ENCODE assay signal across 1 cellular context in the genomic region with DNA sequence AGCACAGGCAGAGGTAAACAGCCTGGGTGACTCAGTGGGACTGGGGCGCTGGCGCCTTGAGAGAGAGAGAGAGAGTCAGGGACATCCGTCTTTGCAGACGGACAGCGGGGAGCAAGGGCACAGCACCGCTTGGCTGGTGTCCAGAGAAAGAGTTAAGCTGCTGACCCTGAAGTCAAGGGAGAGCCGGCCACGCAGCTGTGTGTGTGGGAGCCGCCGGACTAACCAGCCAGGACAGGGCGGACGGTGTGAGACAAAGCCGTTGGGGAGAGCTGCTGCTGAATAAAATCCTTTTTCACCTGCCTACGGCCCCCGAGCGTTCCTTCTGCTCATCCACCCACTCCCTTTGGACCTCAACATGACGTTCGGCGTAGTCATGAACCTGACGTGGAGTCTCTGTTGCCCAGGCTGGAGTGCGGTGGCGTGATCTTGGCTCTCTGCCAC.
TF ChIP-seq lines count a peak whose summit lies in the region.

No MANE protein-coding gene starts in this region.

TF ChIP-seq in K562, 482 proteins besides CTCF, POLR2A, EP300 and RAD21 (continued from another document and continues in another):
- TF ChIP-seq, protein P1, sequence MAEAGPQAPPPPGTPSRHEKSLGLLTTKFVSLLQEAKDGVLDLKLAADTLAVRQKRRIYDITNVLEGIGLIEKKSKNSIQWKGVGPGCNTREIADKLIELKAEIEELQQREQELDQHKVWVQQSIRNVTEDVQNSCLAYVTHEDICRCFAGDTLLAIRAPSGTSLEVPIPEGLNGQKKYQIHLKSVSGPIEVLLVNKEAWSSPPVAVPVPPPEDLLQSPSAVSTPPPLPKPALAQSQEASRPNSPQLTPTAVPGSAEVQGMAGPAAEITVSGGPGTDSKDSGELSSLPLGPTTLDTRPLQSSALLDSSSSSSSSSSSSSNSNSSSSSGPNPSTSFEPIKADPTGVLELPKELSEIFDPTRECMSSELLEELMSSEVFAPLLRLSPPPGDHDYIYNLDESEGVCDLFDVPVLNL (CRISPR knock-in tag; IDR thresholded peaks at IDR 0.05; ENCODE audit: low read depth) = no peak
- TF ChIP-seq, protein P2, sequence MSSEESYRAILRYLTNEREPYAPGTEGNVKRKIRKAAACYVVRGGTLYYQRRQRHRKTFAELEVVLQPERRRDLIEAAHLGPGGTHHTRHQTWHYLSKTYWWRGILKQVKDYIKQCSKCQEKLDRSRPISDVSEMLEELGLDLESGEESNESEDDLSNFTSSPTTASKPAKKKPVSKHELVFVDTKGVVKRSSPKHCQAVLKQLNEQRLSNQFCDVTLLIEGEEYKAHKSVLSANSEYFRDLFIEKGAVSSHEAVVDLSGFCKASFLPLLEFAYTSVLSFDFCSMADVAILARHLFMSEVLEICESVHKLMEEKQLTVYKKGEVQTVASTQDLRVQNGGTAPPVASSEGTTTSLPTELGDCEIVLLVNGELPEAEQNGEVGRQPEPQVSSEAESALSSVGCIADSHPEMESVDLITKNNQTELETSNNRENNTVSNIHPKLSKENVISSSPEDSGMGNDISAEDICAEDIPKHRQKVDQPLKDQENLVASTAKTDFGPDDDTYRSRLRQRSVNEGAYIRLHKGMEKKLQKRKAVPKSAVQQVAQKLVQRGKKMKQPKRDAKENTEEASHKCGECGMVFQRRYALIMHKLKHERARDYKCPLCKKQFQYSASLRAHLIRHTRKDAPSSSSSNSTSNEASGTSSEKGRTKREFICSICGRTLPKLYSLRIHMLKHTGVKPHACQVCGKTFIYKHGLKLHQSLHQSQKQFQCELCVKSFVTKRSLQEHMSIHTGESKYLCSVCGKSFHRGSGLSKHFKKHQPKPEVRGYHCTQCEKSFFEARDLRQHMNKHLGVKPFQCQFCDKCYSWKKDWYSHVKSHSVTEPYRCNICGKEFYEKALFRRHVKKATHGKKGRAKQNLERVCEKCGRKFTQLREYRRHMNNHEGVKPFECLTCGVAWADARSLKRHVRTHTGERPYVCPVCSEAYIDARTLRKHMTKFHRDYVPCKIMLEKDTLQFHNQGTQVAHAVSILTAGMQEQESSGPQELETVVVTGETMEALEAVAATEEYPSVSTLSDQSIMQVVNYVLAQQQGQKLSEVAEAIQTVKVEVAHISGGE (CRISPR knock-in tag; IDR thresholded peaks at IDR 0.05) = 0 out of 6 replicates have a peak, but pooled peaks of 1 of the 3 experiments have one; percentile 32
- no peak for TF ChIP-seq COPS2 (conservative IDR thresholded peaks at IDR 0.05)
- TF ChIP-seq SRSF3 (IDR thresholded peaks at IDR 0.05; ENCODE audit: insufficient read depth, low read length) = no peak
- TF ChIP-seq SIX5 (IDR thresholded peaks at IDR 0.05; ENCODE audit: borderline replicate concordance in 1 of 2, insufficient read depth in 1 of 2, low read depth in 1 of 2, low read length in 2 of 2) = no peak
- TF ChIP-seq CREB1 (IDR thresholded peaks at IDR 0.05) = peak; percentile 56
- TF ChIP-seq CREB1 (CRISPR knock-in tag; IDR thresholded peaks at IDR 0.05) = 0 out of 2 replicates have a peak, but pooled peaks have one; percentile 18
- no peak for TF ChIP-seq ZNF232 (CRISPR knock-in tag; IDR thresholded peaks at IDR 0.05)
- no peak for TF ChIP-seq GABPA (tag; conservative IDR thresholded peaks at IDR 0.05; ENCODE audit: low read depth)
- TF ChIP-seq ZNF239 (CRISPR knock-in tag; IDR thresholded peaks at IDR 0.05) = no peak
- TF ChIP-seq, protein P3, sequence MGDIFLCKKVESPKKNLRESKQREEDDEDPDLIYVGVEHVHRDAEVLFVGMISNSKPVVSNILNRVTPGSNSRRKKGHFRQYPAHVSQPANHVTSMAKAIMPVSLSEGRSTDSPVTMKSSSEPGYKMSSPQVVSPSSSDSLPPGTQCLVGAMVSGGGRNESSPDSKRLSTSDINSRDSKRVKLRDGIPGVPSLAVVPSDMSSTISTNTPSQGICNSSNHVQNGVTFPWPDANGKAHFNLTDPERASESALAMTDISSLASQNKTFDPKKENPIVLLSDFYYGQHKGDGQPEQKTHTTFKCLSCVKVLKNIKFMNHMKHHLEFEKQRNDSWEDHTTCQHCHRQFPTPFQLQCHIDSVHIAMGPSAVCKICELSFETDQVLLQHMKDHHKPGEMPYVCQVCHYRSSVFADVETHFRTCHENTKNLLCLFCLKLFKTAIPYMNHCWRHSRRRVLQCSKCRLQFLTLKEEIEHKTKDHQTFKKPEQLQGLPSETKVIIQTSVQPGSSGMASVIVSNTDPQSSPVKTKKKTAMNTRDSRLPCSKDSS (IDR thresholded peaks at IDR 0.05; ENCODE audit: low read depth, partially characterized antibody) = no peak
- TF ChIP-seq ZNF57 (CRISPR knock-in tag; IDR thresholded peaks at IDR 0.05) = no peak
- TF ChIP-seq NR4A1 (CRISPR knock-in tag; IDR thresholded peaks at IDR 0.05) = 0 out of 2 replicates have a peak, but pooled peaks have one; percentile 50
- no peak for TF ChIP-seq NR4A1 (tag; IDR thresholded peaks at IDR 0.05)
- TF ChIP-seq ETV1 (tag; conservative IDR thresholded peaks at IDR 0.05; ENCODE audit: low read depth) = peak; percentile 38; the same call in 1 of the 2 replicates
- TF ChIP-seq ATF7 (IDR thresholded peaks at IDR 0.05) = 0 out of 2 replicates have a peak, but pooled peaks have one; percentile 16
- TF ChIP-seq, protein P4, sequence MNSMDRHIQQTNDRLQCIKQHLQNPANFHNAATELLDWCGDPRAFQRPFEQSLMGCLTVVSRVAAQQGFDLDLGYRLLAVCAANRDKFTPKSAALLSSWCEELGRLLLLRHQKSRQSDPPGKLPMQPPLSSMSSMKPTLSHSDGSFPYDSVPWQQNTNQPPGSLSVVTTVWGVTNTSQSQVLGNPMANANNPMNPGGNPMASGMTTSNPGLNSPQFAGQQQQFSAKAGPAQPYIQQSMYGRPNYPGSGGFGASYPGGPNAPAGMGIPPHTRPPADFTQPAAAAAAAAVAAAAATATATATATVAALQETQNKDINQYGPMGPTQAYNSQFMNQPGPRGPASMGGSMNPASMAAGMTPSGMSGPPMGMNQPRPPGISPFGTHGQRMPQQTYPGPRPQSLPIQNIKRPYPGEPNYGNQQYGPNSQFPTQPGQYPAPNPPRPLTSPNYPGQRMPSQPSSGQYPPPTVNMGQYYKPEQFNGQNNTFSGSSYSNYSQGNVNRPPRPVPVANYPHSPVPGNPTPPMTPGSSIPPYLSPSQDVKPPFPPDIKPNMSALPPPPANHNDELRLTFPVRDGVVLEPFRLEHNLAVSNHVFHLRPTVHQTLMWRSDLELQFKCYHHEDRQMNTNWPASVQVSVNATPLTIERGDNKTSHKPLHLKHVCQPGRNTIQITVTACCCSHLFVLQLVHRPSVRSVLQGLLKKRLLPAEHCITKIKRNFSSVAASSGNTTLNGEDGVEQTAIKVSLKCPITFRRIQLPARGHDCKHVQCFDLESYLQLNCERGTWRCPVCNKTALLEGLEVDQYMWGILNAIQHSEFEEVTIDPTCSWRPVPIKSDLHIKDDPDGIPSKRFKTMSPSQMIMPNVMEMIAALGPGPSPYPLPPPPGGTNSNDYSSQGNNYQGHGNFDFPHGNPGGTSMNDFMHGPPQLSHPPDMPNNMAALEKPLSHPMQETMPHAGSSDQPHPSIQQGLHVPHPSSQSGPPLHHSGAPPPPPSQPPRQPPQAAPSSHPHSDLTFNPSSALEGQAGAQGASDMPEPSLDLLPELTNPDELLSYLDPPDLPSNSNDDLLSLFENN (IDR thresholded peaks at IDR 0.05; ENCODE audit: low read depth in 2 of 2, low read length in 2 of 2) = no peak
- TF ChIP-seq PHB2 (IDR thresholded peaks at IDR 0.05; ENCODE audit: low read depth) = no peak
- 0 out of 2 replicates have a peak, but pooled peaks have one; percentile 46 for TF ChIP-seq ERF (CRISPR knock-in tag; IDR thresholded peaks at IDR 0.05)
- TF ChIP-seq, protein P5, sequence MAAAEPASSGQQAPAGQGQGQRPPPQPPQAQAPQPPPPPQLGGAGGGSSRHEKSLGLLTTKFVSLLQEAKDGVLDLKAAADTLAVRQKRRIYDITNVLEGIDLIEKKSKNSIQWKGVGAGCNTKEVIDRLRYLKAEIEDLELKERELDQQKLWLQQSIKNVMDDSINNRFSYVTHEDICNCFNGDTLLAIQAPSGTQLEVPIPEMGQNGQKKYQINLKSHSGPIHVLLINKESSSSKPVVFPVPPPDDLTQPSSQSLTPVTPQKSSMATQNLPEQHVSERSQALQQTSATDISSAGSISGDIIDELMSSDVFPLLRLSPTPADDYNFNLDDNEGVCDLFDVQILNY (CRISPR knock-in tag; IDR thresholded peaks at IDR 0.05) = no peak
- no peak for TF ChIP-seq ZNF41 (CRISPR knock-in tag; conservative IDR thresholded peaks at IDR 0.05)
- peak; percentile 43 for TF ChIP-seq CBFA2T2 (conservative IDR thresholded peaks at IDR 0.05)
- no peak for TF ChIP-seq KDM2B (CRISPR knock-in tag; IDR thresholded peaks at IDR 0.05)
- TF ChIP-seq SP2 (IDR thresholded peaks at IDR 0.05; ENCODE audit: extremely low read depth, low read depth, low read length, poor library complexity, severe bottlenecking) = no peak
- TF ChIP-seq, protein P6, sequence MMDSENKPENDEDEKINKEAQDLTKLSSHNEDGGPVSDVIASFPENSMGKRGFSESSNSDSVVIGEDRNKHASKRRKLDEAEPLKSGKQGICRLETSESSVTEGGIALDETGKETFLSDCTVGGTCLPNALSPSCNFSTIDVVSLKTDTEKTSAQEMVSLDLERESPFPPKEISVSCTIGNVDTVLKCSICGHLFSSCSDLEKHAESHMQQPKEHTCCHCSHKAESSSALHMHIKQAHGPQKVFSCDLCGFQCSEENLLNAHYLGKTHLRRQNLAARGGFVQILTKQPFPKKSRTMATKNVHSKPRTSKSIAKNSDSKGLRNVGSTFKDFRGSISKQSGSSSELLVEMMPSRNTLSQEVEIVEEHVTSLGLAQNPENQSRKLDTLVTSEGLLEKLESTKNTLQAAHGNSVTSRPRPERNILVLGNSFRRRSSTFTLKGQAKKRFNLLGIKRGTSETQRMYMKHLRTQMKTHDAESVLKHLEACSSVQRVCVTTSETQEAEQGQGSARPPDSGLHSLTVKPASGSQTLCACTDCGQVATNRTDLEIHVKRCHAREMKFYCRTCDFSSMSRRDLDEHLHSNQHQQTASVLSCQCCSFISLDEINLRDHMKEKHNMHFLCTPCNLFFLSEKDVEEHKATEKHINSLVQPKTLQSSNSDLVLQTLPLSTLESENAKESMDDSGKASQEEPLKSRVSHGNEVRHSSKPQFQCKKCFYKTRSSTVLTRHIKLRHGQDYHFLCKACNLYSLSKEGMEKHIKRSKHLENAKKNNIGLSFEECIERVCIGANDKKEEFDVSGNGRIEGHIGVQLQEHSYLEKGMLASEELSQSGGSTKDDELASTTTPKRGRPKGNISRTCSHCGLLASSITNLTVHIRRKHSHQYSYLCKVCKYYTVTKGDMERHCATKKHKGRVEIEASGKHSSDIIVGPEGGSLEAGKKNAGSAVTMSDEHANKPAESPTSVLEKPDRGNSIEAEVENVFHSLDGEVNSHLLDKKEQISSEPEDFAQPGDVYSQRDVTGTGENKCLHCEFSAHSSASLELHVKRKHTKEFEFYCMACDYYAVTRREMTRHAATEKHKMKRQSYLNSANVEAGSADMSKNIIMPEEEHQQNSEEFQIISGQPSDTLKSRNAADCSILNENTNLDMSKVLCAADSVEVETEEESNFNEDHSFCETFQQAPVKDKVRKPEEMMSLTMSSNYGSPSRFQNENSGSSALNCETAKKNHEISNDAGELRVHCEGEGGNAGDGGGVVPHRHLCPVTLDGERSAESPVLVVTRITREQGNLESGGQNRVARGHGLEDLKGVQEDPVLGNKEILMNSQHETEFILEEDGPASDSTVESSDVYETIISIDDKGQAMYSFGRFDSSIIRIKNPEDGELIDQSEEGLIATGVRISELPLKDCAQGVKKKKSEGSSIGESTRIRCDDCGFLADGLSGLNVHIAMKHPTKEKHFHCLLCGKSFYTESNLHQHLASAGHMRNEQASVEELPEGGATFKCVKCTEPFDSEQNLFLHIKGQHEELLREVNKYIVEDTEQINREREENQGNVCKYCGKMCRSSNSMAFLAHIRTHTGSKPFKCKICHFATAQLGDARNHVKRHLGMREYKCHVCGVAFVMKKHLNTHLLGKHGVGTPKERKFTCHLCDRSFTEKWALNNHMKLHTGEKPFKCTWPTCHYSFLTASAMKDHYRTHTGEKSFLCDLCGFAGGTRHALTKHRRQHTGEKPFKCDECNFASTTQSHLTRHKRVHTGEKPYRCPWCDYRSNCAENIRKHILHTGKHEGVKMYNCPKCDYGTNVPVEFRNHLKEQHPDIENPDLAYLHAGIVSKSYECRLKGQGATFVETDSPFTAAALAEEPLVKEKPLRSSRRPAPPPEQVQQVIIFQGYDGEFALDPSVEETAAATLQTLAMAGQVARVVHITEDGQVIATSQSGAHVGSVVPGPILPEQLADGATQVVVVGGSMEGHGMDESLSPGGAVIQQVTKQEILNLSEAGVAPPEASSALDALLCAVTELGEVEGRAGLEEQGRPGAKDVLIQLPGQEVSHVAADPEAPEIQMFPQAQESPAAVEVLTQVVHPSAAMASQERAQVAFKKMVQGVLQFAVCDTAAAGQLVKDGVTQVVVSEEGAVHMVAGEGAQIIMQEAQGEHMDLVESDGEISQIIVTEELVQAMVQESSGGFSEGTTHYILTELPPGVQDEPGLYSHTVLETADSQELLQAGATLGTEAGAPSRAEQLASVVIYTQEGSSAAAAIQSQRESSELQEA (IDR thresholded peaks at IDR 0.05; ENCODE audit: low read depth) = no peak
- TF ChIP-seq ZNF717 (CRISPR knock-in tag; IDR thresholded peaks at IDR 0.05) = no peak
- TF ChIP-seq CAMTA2 (CRISPR knock-in tag; conservative IDR thresholded peaks at IDR 0.05) = no peak
- TF ChIP-seq NCOA4 (IDR thresholded peaks at IDR 0.05; ENCODE audit: partially characterized antibody) = no peak
- TF ChIP-seq, protein P7, sequence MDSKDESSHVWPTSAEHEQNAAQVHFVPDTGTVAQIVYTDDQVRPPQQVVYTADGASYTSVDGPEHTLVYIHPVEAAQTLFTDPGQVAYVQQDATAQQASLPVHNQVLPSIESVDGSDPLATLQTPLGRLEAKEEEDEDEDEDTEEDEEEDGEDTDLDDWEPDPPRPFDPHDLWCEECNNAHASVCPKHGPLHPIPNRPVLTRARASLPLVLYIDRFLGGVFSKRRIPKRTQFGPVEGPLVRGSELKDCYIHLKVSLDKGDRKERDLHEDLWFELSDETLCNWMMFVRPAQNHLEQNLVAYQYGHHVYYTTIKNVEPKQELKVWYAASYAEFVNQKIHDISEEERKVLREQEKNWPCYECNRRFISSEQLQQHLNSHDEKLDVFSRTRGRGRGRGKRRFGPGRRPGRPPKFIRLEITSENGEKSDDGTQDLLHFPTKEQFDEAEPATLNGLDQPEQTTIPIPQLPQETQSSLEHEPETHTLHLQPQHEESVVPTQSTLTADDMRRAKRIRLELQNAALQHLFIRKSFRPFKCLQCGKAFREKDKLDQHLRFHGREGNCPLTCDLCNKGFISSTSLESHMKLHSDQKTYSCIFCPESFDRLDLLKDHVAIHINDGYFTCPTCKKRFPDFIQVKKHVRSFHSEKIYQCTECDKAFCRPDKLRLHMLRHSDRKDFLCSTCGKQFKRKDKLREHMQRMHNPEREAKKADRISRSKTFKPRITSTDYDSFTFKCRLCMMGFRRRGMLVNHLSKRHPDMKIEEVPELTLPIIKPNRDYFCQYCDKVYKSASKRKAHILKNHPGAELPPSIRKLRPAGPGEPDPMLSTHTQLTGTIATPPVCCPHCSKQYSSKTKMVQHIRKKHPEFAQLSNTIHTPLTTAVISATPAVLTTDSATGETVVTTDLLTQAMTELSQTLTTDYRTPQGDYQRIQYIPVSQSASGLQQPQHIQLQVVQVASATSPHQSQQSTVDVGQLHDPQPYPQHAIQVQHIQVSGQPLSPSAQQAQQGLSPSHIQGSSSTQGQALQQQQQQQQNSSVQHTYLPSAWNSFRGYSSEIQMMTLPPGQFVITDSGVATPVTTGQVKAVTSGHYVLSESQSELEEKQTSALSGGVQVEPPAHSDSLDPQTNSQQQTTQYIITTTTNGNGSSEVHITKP (IDR thresholded peaks at IDR 0.05; ENCODE audit: partially characterized antibody) = no peak
- no peak for TF ChIP-seq RBM25 (IDR thresholded peaks at IDR 0.05; ENCODE audit: low read depth, low read length, severe bottlenecking)
- TF ChIP-seq MTA2 (IDR thresholded peaks at IDR 0.05; ENCODE audit: low read depth) = no peak
- TF ChIP-seq, protein P8, sequence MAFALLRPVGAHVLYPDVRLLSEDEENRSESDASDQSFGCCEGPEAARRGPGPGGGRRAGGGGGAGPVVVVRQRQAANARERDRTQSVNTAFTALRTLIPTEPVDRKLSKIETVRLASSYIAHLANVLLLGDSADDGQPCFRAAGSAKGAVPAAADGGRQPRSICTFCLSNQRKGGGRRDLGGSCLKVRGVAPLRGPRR (CRISPR knock-in tag; IDR thresholded peaks at IDR 0.05) = no peak
- no peak for TF ChIP-seq ZNF586 (CRISPR knock-in tag; conservative IDR thresholded peaks at IDR 0.05)
